ENCODE assay signal across 19 cellular contexts in genomic region chr20:59794555-59794954, GRCh38.
DNase-seq lines count a peak whose midpoint lies in the region; ATAC-seq, FAIRE-seq and TF ChIP-seq lines count a peak whose summit lies in the region.
"Had no signal": no experiment of that assay in that cellular context is flagged by ENCODE, and none has a peak within 500 bp of the region (broad histone marks: within the 10 kb centered on the region; RNA-seq: fewer than 3 reads in every experiment).

No MANE protein-coding gene starts in this region.

- no peaks in the 10 kb centered on the region for H3K4me1 ChIP-seq in A549
- H3K4me1 ChIP-seq: HAP-1 had no signal

- no peak for ATAC-seq in A549
- no peak for ATAC-seq in HG02610 (IDR thresholded peaks at IDR 0.05; ENCODE audit: unreplicated experiment)

- FAIRE-seq in A549 (lab: Jason Lieb, UNC) = peak; percentile 7
- FAIRE-seq: GM12891, H54 had no signal

- whole genome bisulfite sequencing in A549 (ENCODE audit: missing lambda C conversion rate) = 1% methylated on average over 2 of the region's 2 CpGs

- DNase-seq in A549 (ENCODE audit: low read depth in 1 of 2, low spot score in 1 of 2) (no peak), RKO (ENCODE audit: low spot score) (peak; percentile 15), epithelial cell of esophagus (ENCODE audit: low read depth) (peak; percentile 14), GM13977 (ENCODE audit: low spot score) (no peak)
- DNase-seq in activated CD4-positive, CD25-positive, alpha-beta regulatory T cell (lab: John Stamatoyannopoulos, UW) = no peak
- DNase-seq: 8988T; C1 segment of cervical spinal cord; Calu3; CD4-positive, alpha-beta memory T cell; COR-L47; DMS53; DMS79 treated with DMSO at 0.1 percent for 48 hours; GF-D8; GOT3; HFFc6 had no signal

- POLR2A ChIA-PET in A549 (lab: Yijun Ruan, JAX) = no interaction called here

- H3K27ac ChIP-seq in A549 = no peak overlapping the region

- no peak overlapping the region for H3K4me2 ChIP-seq in A549

- no peak for TF ChIP-seq RAD21 in A549 (conservative IDR thresholded peaks at IDR 0.05 in 1 of 2, IDR thresholded peaks at IDR 0.05 in 1 of 2)

- no peak for TF ChIP-seq EP300 in A549 (IDR thresholded peaks at IDR 0.05)

- TF ChIP-seq POLR2A in A549 (IDR thresholded peaks at IDR 0.05; ENCODE audit: low read length) = no peak

- in situ Hi-C loops in GM13977 (cut with MboI; ENCODE audit: low pct_unique_long_range_greater_than_20kb, low sequenced_read_pairs, unreplicated experiment) = no loop called here

- CTCF ChIA-PET in A549 (lab: Yijun Ruan, JAX) = no interaction called here

- H3K4me3 ChIP-seq in A549 (no peak overlapping the region), epithelial cell of esophagus (ENCODE audit: low read length) (no peak overlapping the region)
- H3K4me3 ChIP-seq: HAP-1 had no signal

- no peak for TF ChIP-seq CTCF in A549 (IDR thresholded peaks at IDR 0.05)
- no peak for TF ChIP-seq CTCF in epithelial cell of esophagus (IDR thresholded peaks at IDR 0.05; ENCODE audit: insufficient read depth, low read depth, low read length, missing control alignments)
- no peak for TF ChIP-seq CTCF in GM13977 (IDR thresholded peaks at IDR 0.05; ENCODE audit: extremely low read depth, insufficient read depth, missing control alignments)

- H3K9me3 ChIP-seq in A549 = peaks cover 12% of the 10 kb centered on the region; the same call in 2 of the 3 replicates
- H3K9me3 ChIP-seq: HAP-1 had no signal

TF ChIP-seq in A549, 52 proteins besides CTCF, POLR2A, EP300 and RAD21:
- TF ChIP-seq ESRRA (IDR thresholded peaks at IDR 0.05; ENCODE audit: borderline replicate concordance, low read length) (no peak), POLR2AphosphoS2 (conservative IDR thresholded peaks at IDR 0.05; ENCODE audit: low read length) (no peak), RFX5 (IDR thresholded peaks at IDR 0.05) (no peak), ZFP36 (IDR thresholded peaks at IDR 0.05; ENCODE audit: borderline replicate concordance, partially characterized antibody) (no peak), KDM5A (IDR thresholded peaks at IDR 0.05) (no peak), RCOR1 (IDR thresholded peaks at IDR 0.05; ENCODE audit: low read depth, low read length) (no peak), FOSL2 (IDR thresholded peaks at IDR 0.05) (no peak), FOSL2 (CRISPR knock-in tag; IDR thresholded peaks at IDR 0.05) (no peak), MAFK (IDR thresholded peaks at IDR 0.05; ENCODE audit: partially characterized antibody) (no peak), E2F6 (IDR thresholded peaks at IDR 0.05; ENCODE audit: borderline replicate concordance, low read depth) (no peak), CEBPB (IDR thresholded peaks at IDR 0.05) (no peak), ZC3H11A (IDR thresholded peaks at IDR 0.05) (no peak)
TF ChIP-seq in A549: peak in this region for 0.

Comparison
In these comparisons a context has a peak if more than half of its experiments do, and no peak if none do; other contexts are left out.
1. DNase-seq: peak in RKO (single experiment) and epithelial cell of esophagus (single experiment); none in A549 (0 of 2), GM13977 (single experiment) and activated CD4-positive, CD25-positive, alpha-beta regulatory T cell (0 of 4).